ENCODE assay signal across 25 cellular contexts in the genomic region with DNA sequence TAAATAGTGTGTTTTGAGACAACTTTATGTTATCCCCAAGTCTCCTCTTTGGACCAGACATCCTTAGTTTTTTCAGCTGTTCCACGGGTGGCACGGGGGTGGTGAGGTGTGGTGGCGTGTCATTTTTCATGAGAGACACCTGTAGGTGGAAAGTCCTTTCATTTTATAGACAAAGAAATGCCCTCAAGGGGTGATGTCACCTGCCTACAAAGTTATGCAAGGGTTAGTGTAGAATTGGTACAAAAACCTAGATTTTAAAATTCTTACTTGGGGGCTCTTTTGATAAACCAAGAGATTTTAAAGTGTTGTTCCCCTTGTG.
"Had no signal": no experiment of that assay in that cellular context is flagged by ENCODE, and none has a peak within 500 bp of the region (broad histone marks: within the 10 kb centered on the region; RNA-seq: fewer than 3 reads in every experiment).

No MANE protein-coding gene starts in this region.

- H3K9me3 Mint-ChIP-seq: activated CD4-positive, alpha-beta T cell treated with anti-CD3 and anti-CD28 coated beads, Interleukin-2, amount 10 ng/mL, durations not matched to agents 7 days and 5 days; central memory CD8-positive, alpha-beta T cell; effector memory CD8-positive, alpha-beta T cell; naive thymus-derived CD4-positive, alpha-beta T cell; T-helper 2 cell treated with Interferon-gamma antibody and Interleukin-4, amounts not matched to agents 5 μg/mL and 100 μg/mL, for 36 hours had no signal

- H3K27ac ChIP-seq: adrenal gland, breast epithelium, colonic mucosa, dorsolateral prefrontal cortex, esophagus muscularis mucosa, left ventricle myocardium inferior, ovary, psoas muscle, right atrium auricular region, testis, vagina, VCaP had no signal

- H3K27me3 ChIP-seq: adrenal gland, breast epithelium, colonic mucosa, dorsolateral prefrontal cortex, esophagus muscularis mucosa, ovary, right atrium auricular region, testis, vagina had no signal

- H3K4me3 ChIP-seq: adrenal gland, breast epithelium, colonic mucosa, dorsolateral prefrontal cortex, esophagus muscularis mucosa, left ventricle myocardium inferior, ovary, psoas muscle, right atrium auricular region, testis, vagina had no signal

- DNase-seq: activated CD4-positive, alpha-beta T cell treated with anti-CD3 and anti-CD28 coated beads, Interleukin-2, amount 10 ng/mL, durations not matched to agents 7 days and 5 days; activated gamma-delta T cell treated with Interleukin-2 at 50 U/mL for 16 hours; adrenal gland; colonic mucosa; effector memory CD8-positive, alpha-beta T cell; glutamatergic neuron; hippocampal formation; kidney glomerular epithelial cell; left ventricle myocardium inferior; naive thymus-derived CD4-positive, alpha-beta T cell; ovary; psoas muscle; stimulated activated CD4-positive, alpha-beta T cell treated with anti-CD3 and anti-CD28 coated beads, Interleukin-12 subunit alpha, Interleukin-12 subunit beta, amount 100 ng/mL, for 4 hours; testis; trophoblast cell had no signal

- ATAC-seq: activated CD4-positive, CD25-positive, alpha-beta regulatory T cell treated with anti-CD3 and anti-CD28 coated beads, Interleukin-2, amount 50 U/mL, for 24 hours; effector memory CD8-positive, alpha-beta T cell; psoas muscle had no signal

- H3K27ac Mint-ChIP-seq: activated CD4-positive, alpha-beta T cell treated with anti-CD3 and anti-CD28 coated beads, Interleukin-2, amount 10 ng/mL, durations not matched to agents 7 days and 5 days; activated naive CD8-positive, alpha-beta T cell; T-helper 2 cell treated with Interferon-gamma antibody and Interleukin-4, amounts not matched to agents 5 μg/mL and 100 μg/mL, for 36 hours had no signal

- H3K36me3 ChIP-seq: ovary had no signal

- H3K36me3 Mint-ChIP-seq: activated naive CD8-positive, alpha-beta T cell had no signal

- H3K4me1 ChIP-seq: adrenal gland, breast epithelium, psoas muscle, right atrium auricular region, testis, vagina had no signal

- H3K9me3 ChIP-seq: adrenal gland, breast epithelium, colonic mucosa, esophagus muscularis mucosa, left ventricle myocardium inferior, ovary, psoas muscle, right atrium auricular region, testis, vagina had no signal

- H3K27me3 Mint-ChIP-seq: activated CD4-positive, alpha-beta T cell treated with anti-CD3 and anti-CD28 coated beads, Interleukin-2, amount 10 ng/mL, durations not matched to agents 7 days and 5 days; activated naive CD8-positive, alpha-beta T cell; central memory CD8-positive, alpha-beta T cell; effector memory CD8-positive, alpha-beta T cell; naive thymus-derived CD4-positive, alpha-beta T cell had no signal

- H3K4me3 Mint-ChIP-seq: activated CD4-positive, alpha-beta T cell treated with anti-CD3 and anti-CD28 coated beads, Interleukin-2, amount 10 ng/mL, durations not matched to agents 7 days and 5 days; activated naive CD8-positive, alpha-beta T cell; central memory CD8-positive, alpha-beta T cell; effector memory CD8-positive, alpha-beta T cell; naive thymus-derived CD4-positive, alpha-beta T cell; T-helper 2 cell treated with Interferon-gamma antibody and Interleukin-4, amounts not matched to agents 5 μg/mL and 100 μg/mL, for 36 hours had no signal
